8 cellular contexts compared by ENCODE assay signal in genomic region chr1:27527223-27527856, GRCh38. TPM values are rescaled to one million over a fixed set of nuclear protein-coding genes. Genes with fewer than 3 reads are reported as not detected.
A peak's percentile ranks its signal among the peaks of the same experiment; 100 is the strongest.
DNase-seq lines count a peak whose midpoint lies in the region; ATAC-seq and TF ChIP-seq lines count a peak whose summit lies in the region.

No MANE protein-coding gene starts in this region.

- no peak for TF ChIP-seq RAD21 in Ishikawa (IDR thresholded peaks at IDR 0.05; ENCODE audit: low read depth)

- TF ChIP-seq EP300 in Ishikawa (IDR thresholded peaks at IDR 0.05; ENCODE audit: borderline replicate concordance) = 0 out of 2 replicates have a peak, but pooled peaks have one; percentile 49

- TF ChIP-seq CTCF in BE2C (IDR thresholded peaks at IDR 0.05; ENCODE audit: low read depth, low read length) (no peak), PC-9 (conservative IDR thresholded peaks at IDR 0.05) (no peak), mammary epithelial cell (conservative IDR thresholded peaks at IDR 0.05 in 1 of 2, IDR thresholded peaks at IDR 0.05 in 1 of 2; ENCODE audit: extremely low read depth in 1 of 2, insufficient read depth in 1 of 2, low read depth in 1 of 2, low read length in 2 of 2) (no peak), left lung (IDR thresholded peaks at IDR 0.05) (no peak)

- CTCF ChIA-PET in PC-9 (lab: Charles Lee) = interaction anchor here (0.7 kb wide), 1 partner anchor 11 kb away, joined by 3 read pairs; no protein-coding TSS in a partner anchor
- CTCF ChIA-PET in mammary epithelial cell (lab: Charles Lee; ENCODE audit: low non-redundant PET) = no interaction called here

- peak overlapping the region; percentile 82 for H3K9ac ChIP-seq in mammary epithelial cell (ENCODE audit: insufficient read depth, low read length)

- WGBS in mammary epithelial cell (ENCODE audit: low coverage, missing lambda C conversion rate) = 33% methylated on average over 3 of the region's 21 CpGs

- DNase-seq in BE2C (no peak), PC-9 (no peak), mammary epithelial cell (no peak), left lung (peak in 1 of 2 donors; percentile 64), superior temporal gyrus (ENCODE audit: extremely low spot score) (peak; percentile 46), RKO (ENCODE audit: low spot score) (no peak), AML-193 (lab: John Stamatoyannopoulos, UW) (no peak)

- no peaks in the 10 kb centered on the region for H3K9me2 ChIP-seq in PC-9 (ENCODE audit: insufficient read depth)

- H3F3A ChIP-seq in PC-9 (ENCODE audit: insufficient read depth, low read depth) = 0 out of 2 replicates have a peak, but pooled peaks cover 11% of the 10 kb centered on the region

- POLR2A ChIA-PET in PC-9 (lab: Charles Lee; ENCODE audit: unreplicated experiment) = interaction anchor here (0.7 kb wide), 1 partner anchor 30 kb away, joined by 4 read pairs; no protein-coding TSS in a partner anchor

- H3K27me3 ChIP-seq in BE2C (no peaks in the 10 kb centered on the region), PC-9 (ENCODE audit: insufficient read depth, low read depth) (no peaks in the 10 kb centered on the region), mammary epithelial cell (ENCODE audit: insufficient read depth, low read length) (no peaks in the 10 kb centered on the region), left lung (peaks cover 0 to 18% of the 10 kb centered on the region in 2 donors)

- intact Hi-C loops in PC-9 (cut with micrococcal nuclease; ENCODE audit: unreplicated experiment) = loop anchor here (5.0 kb wide), 1 partner anchor 35 kb away; the partner anchor contains the start of gene WASF2
- intact Hi-C loops in mammary epithelial cell (cut with micrococcal nuclease) = no loop called here
- intact Hi-C loops in left lung (cut with DNase I) = no loop called here

- H3K4me3 ChIP-seq in BE2C (ENCODE audit: low read depth, low read length) = peak overlapping the region; percentile 26
- peak overlapping the region; percentile 49; the same call in 1 of the 2 replicates for H3K4me3 ChIP-seq in PC-9
- H3K4me3 ChIP-seq in mammary epithelial cell (replicated peaks in 1 of 3; ENCODE audit: insufficient read depth in 1 of 3, low read depth in 2 of 3, low read length in 3 of 3) = peak overlapping the region in 1 of 3 experiments; percentile 9
- peak overlapping the region; percentile 37 to 38 for H3K4me3 ChIP-seq in left lung

- in situ Hi-C loops in mammary epithelial cell (cut with MboI; ENCODE audit: low sequenced_read_pairs in 2 of 2) = no loop called here

- dilution Hi-C loops in mammary epithelial cell (cut with HindIII; ENCODE audit: low sequenced_read_pairs) = no loop called here

- H3K36me3 ChIP-seq in BE2C = no peaks in the 10 kb centered on the region
- no peaks in the 10 kb centered on the region for H3K36me3 ChIP-seq in PC-9 (ENCODE audit: low read depth)
- H3K36me3 ChIP-seq in mammary epithelial cell (ENCODE audit: insufficient read depth, low read length) = no peaks in the 10 kb centered on the region
- H3K36me3 ChIP-seq in left lung = no peaks in the 10 kb centered on the region

- H2AFZ ChIP-seq in PC-9 = no peak overlapping the region
- H2AFZ ChIP-seq in mammary epithelial cell (ENCODE audit: low read depth, low read length) = peak overlapping the region; percentile 35

- H3K4me2 ChIP-seq in PC-9 (peak overlapping the region; percentile 79), mammary epithelial cell (ENCODE audit: insufficient read depth, low read depth, low read length) (peak overlapping the region; percentile 69)

- H4K20me1 ChIP-seq in PC-9 (ENCODE audit: insufficient read depth) = no peaks in the 10 kb centered on the region
- no peaks in the 10 kb centered on the region for H4K20me1 ChIP-seq in mammary epithelial cell (ENCODE audit: insufficient read depth, low read length)

- no TSS peak for BruUV-seq in PC-9 (replicated peaks; lab: Mats Ljungman, UMichigan)
- no TSS peak for BruUV-seq in mammary epithelial cell (replicated peaks; lab: Mats Ljungman, UMichigan)

- H3K4me1 ChIP-seq in BE2C (peaks cover 12% of the 10 kb centered on the region), PC-9 (replicated peaks; ENCODE audit: insufficient read depth) (no peaks in the 10 kb centered on the region), mammary epithelial cell (ENCODE audit: insufficient read depth, low read length) (peaks cover 71% of the 10 kb centered on the region), left lung (peaks cover 50 to 77% of the 10 kb centered on the region in 2 donors)

- H3K79me2 ChIP-seq in PC-9 (ENCODE audit: low read depth) = no peaks in the 10 kb centered on the region
- no peaks in the 10 kb centered on the region for H3K79me2 ChIP-seq in mammary epithelial cell (ENCODE audit: insufficient read depth, low read length)

- H3K9me3 ChIP-seq in BE2C (no peaks in the 10 kb centered on the region), PC-9 (ENCODE audit: insufficient read depth, low read depth) (no peaks in the 10 kb centered on the region), mammary epithelial cell (replicated peaks; ENCODE audit: insufficient read depth, low read length) (no peaks in the 10 kb centered on the region), left lung (no peaks in the 10 kb centered on the region)

- no peak for ATAC-seq in left lung

- no peak overlapping the region for H3K27ac ChIP-seq in PC-9
- H3K27ac ChIP-seq in mammary epithelial cell (ENCODE audit: insufficient read depth, low read depth, low read length) = peak overlapping the region; percentile 81
- H3K27ac ChIP-seq in left lung = peak overlapping the region; percentile 68 to 81

TF ChIP-seq in Ishikawa, 13 proteins besides CTCF, POLR2A, EP300 and RAD21:
- TF ChIP-seq YY1 (IDR thresholded peaks at IDR 0.05; ENCODE audit: low read depth) (no peak), ZBTB7A (IDR thresholded peaks at IDR 0.05; ENCODE audit: low read depth) (peak; percentile 79), MAX (IDR thresholded peaks at IDR 0.05) (peak; percentile 34), TAF1 (IDR thresholded peaks at IDR 0.05; ENCODE audit: low read depth) (no peak), TEAD4 (IDR thresholded peaks at IDR 0.05) (0 out of 2 replicates have a peak, but pooled peaks have one; percentile 38), REST (IDR thresholded peaks at IDR 0.05; ENCODE audit: low read depth) (no peak), USF1 (IDR thresholded peaks at IDR 0.05) (no peak), NFIC (IDR thresholded peaks at IDR 0.05) (no peak), EGR1 (IDR thresholded peaks at IDR 0.05) (0 out of 2 replicates have a peak, but pooled peaks have one; percentile 7), CEBPB (IDR thresholded peaks at IDR 0.05) (no peak), TCF12 (IDR thresholded peaks at IDR 0.05; ENCODE audit: low read depth) (no peak), CREB1 (IDR thresholded peaks at IDR 0.05; ENCODE audit: low read depth) (no peak), FOXM1 (IDR thresholded peaks at IDR 0.05; ENCODE audit: borderline replicate concordance, low read depth) (no peak)
TF ChIP-seq in Ishikawa: peak in this region for 4.

RNA-seq across cellular contexts. Expression of gene WASF2, which starts 37.4 kb away (rescaled TPM):
- 23.6 TPM for polyA plus RNA-seq in BE2C (2012; ENCODE audit: insufficient read depth, insufficient read length, low read depth)
- total RNA-seq in PC-9 (2021) (96.5 and 134 TPM in 2 replicates), mammary epithelial cell (100 to 1,000 TPM in 1 of 2 donors, 10 to 100 TPM in 1; 32.2 to 138 TPM), left lung (100 to 1,000 TPM; 108 to 138 TPM)
- 58.1 TPM for polyA plus RNA-seq in mammary epithelial cell
- 246 TPM for polyA minus RNA-seq in mammary epithelial cell
